ENCODE assay signal across 9 cellular contexts in the genomic region with DNA sequence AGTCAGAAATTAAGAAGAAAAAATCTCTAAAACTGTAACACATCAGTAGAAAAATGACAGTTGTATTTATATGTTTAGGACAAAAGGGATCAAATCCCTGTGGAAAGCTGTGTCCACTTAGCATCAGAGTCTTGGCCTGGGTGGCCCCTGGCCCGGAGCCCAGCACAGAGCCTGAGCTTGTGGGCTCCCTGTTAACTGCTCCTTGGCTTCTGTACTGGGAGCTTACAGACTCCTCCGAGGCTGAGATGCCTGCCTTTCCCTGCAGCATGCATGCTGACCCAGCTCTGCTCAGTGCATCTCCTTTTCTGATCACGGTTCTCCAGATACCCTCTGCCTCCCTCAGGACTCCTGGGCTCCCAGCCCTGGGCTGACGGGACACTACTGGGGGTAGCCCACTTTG.
"Had no signal": no experiment of that assay in that cellular context is flagged by ENCODE, and none has a peak within 500 bp of the region (broad histone marks: within the 10 kb centered on the region; RNA-seq: fewer than 3 reads in every experiment).

No MANE protein-coding gene starts in this region.

- H3K9ac ChIP-seq: GM23248 had no signal

- DNase-seq: GM23248, GOT3, H9, HCEC 1CT, IMR-90, KG1 had no signal

- H2AFZ ChIP-seq: GM23248 had no signal

- H3K27ac ChIP-seq: GM23248 had no signal

- FAIRE-seq: H54, HTR-8/SVneo, K562 had no signal

- H3K4me3 ChIP-seq: GM23248, K562 had no signal

- ATAC-seq: K562 had no signal
